In the genomic region with DNA sequence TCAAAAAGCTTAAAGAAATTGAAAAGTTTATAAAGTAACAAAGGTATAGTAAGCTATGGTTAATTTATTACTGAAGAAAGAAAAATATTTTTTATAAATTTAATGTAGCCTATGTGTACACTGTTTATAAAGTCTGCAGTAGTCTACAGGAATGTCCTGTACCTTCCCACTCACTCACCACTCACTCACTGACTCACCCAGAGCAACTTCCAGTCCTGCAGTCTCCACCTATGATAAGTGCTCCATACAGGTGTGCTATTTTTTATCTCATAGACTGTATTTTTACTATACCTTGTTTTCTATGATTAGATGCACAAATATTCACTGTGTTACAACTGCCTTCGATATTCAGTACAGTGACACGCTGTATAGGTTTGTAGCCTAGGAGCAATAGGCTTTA, we compare ENCODE assay signal across 24 cellular contexts.
"Had no signal": no experiment of that assay in that cellular context is flagged by ENCODE, and none has a peak within 500 bp of the region (broad histone marks: within the 10 kb centered on the region; RNA-seq: fewer than 3 reads in every experiment).

No MANE protein-coding gene starts in this region.

- H3K4me1 ChIP-seq: esophagus squamous epithelium, right atrium auricular region, sigmoid colon, stomach had no signal

- H3K27me3 ChIP-seq: esophagus squamous epithelium, right atrium auricular region, sigmoid colon, stomach, transverse colon had no signal

- H3K36me3 ChIP-seq: esophagus squamous epithelium, right atrium auricular region, sigmoid colon, stomach, thoracic aorta, transverse colon had no signal

- DNase-seq: caudate nucleus; effector CD4-positive, alpha-beta T cell; endodermal cell; esophagus squamous epithelium; foreskin melanocyte; head of caudate nucleus; hippocampal formation; left cardiac atrium; left ventricle myocardium superior; mesendoderm; naive thymus-derived CD4-positive, alpha-beta T cell; nephron progenitor cell; sigmoid colon; stimulated activated CD4-positive, alpha-beta T cell treated with anti-CD3 and anti-CD28 coated beads, Interleukin-12 subunit alpha, Interleukin-12 subunit beta, amount 100 ng/mL, for 4 hours; stimulated activated naive CD4-positive, alpha-beta T cell; stomach; substantia nigra; transverse colon had no signal

- H3K27ac ChIP-seq: coronary artery, esophagus squamous epithelium, right atrium auricular region, sigmoid colon, skin epidermis, stomach, thoracic aorta, transverse colon had no signal

- H3K4me3 ChIP-seq: coronary artery, esophagus squamous epithelium, lung, right atrium auricular region, sigmoid colon, skin epidermis, stomach, thoracic aorta, transverse colon had no signal

- FAIRE-seq: endothelial cell of umbilical vein had no signal

- ATAC-seq: left cardiac atrium; left ventricle myocardium superior; naive thymus-derived CD4-positive, alpha-beta T cell had no signal

- H3K9me3 ChIP-seq: esophagus squamous epithelium, right atrium auricular region, sigmoid colon, stomach, thoracic aorta, transverse colon had no signal
